20 cellular contexts compared by ENCODE assay signal in the genomic region with DNA sequence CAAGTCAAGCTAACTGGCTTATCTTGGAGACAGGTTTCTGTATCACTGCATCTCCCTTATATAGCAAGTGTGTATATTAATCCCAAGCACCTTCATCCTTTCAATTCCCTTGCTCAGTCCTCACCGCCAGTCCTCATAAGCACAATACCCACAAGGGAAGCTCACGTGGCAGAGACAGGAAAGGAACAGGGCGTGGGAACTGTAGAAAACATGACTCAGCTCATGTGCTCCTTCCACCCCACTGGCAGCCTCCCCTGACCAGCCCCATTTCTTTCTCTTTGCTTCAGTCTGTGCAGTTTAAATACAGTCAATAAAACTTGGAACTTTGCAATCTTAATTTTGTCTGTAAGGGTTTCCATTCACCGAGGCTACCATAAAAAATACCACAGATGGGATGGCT. TPM values are rescaled to one million over a fixed set of nuclear protein-coding genes. Genes with fewer than 3 reads are reported as not detected.
DNase-seq lines count a peak whose midpoint lies in the region; ATAC-seq, FAIRE-seq and TF ChIP-seq lines count a peak whose summit lies in the region.
"Had no signal": no experiment of that assay in that cellular context is flagged by ENCODE, and none has a peak within 500 bp of the region (broad histone marks: within the 10 kb centered on the region; RNA-seq: fewer than 3 reads in every experiment).

No MANE protein-coding gene starts in this region.

- H4K20me1 ChIP-seq in PC-9 (ENCODE audit: insufficient read depth): no peaks in the 10 kb centered on the region
- H4K20me1 ChIP-seq in endothelial cell of umbilical vein (replicated peaks; ENCODE audit: control insufficient read depth, extremely low read depth, insufficient read depth, low read length): no peaks in the 10 kb centered on the region

- 42% methylated on average over 4 of the region's 4 CpGs for WGBS in right lobe of liver (ENCODE audit: insufficient coverage, low coverage, low lambda C conversion rate, missing lambda C conversion rate)

- intact Hi-C loops in CD14-positive monocyte (cut with micrococcal nuclease): no loop called here
- intact Hi-C loops in PC-9 (cut with micrococcal nuclease; ENCODE audit: unreplicated experiment): loop anchor here (10.0 kb wide), 1 partner anchor 84 kb away; no protein-coding TSS in a partner anchor
- intact Hi-C loops in endothelial cell of umbilical vein (cut with micrococcal nuclease): no loop called here
- intact Hi-C loops in right lobe of liver (cut with DNase I): no loop called here

- POLR2A ChIA-PET in PC-9 (lab: Charles Lee; ENCODE audit: unreplicated experiment) (interaction anchor here (0.7 kb wide), 1 partner anchor 15 kb away, joined by 6 read pairs; no protein-coding TSS in a partner anchor), endothelial cell of umbilical vein (lab: Charles Lee) (no interaction called here)

- peaks cover 23% of the 10 kb centered on the region for H3K4me1 Mint-ChIP-seq in CD14-positive monocyte
- no peaks in the 10 kb centered on the region for H3K4me1 Mint-ChIP-seq in progenitor cell of endocrine pancreas (ENCODE audit: low read depth)
- H3K4me1 Mint-ChIP-seq: endodermal cell had no signal

- TF ChIP-seq CTCF in CD14-positive monocyte (IDR thresholded peaks at IDR 0.05): no peak
- TF ChIP-seq CTCF in PC-9 (conservative IDR thresholded peaks at IDR 0.05): no peak
- no peak for TF ChIP-seq CTCF in endothelial cell of umbilical vein (IDR thresholded peaks at IDR 0.05; ENCODE audit: extremely low read depth in 1 of 2, insufficient read depth in 1 of 2, low read depth in 1 of 2, low read length in 2 of 2)
- no peak for TF ChIP-seq CTCF in right lobe of liver (IDR thresholded peaks at IDR 0.05)
- no peak for TF ChIP-seq CTCF in progenitor cell of endocrine pancreas (IDR thresholded peaks at IDR 0.05; ENCODE audit: unreplicated experiment)

- H2AFZ ChIP-seq in PC-9: 0 out of 2 replicates have a peak overlapping the region, but pooled peaks have one; percentile 16
- peak overlapping the region; percentile 0 for H2AFZ ChIP-seq in endothelial cell of umbilical vein (ENCODE audit: low read depth, low read length)

- H3K4me1 ChIP-seq in PC-9 (replicated peaks; ENCODE audit: insufficient read depth): no peaks in the 10 kb centered on the region
- peaks cover 9% of the 10 kb centered on the region for H3K4me1 ChIP-seq in endothelial cell of umbilical vein (ENCODE audit: control insufficient read depth, extremely low read depth, insufficient read depth, low read length)
- H3K4me1 ChIP-seq in right lobe of liver: no peaks in the 10 kb centered on the region
- H3K4me1 ChIP-seq: suprapubic skin had no signal

- H3K27ac ChIP-seq in PC-9 (no peak overlapping the region), endothelial cell of umbilical vein (ENCODE audit: insufficient read depth, low read depth, low read length) (no peak overlapping the region), right lobe of liver (no peak overlapping the region)
- H3K27ac ChIP-seq: pancreas, suprapubic skin had no signal

- H3K4me3 Mint-ChIP-seq in CD14-positive monocyte (peak overlapping the region in 1 of 2 donors; percentile 64), progenitor cell of endocrine pancreas (ENCODE audit: low read depth) (no peak overlapping the region)
- H3K4me3 Mint-ChIP-seq: activated naive CD4-positive, alpha-beta T cell treated with anti-CD3 and anti-CD28 coated beads for 36 hours; endodermal cell; T-helper 1 cell treated with Interleukin-12 subunit alpha and Interleukin-12 subunit beta and Interleukin-4 antibody, amounts not matched to agents 30 μg/mL and 1 μg/mL, for 36 hours had no signal

- CTCF ChIA-PET in PC-9 (lab: Charles Lee) (no interaction called here), endothelial cell of umbilical vein (lab: Charles Lee) (no interaction called here)

- H3K9me1 ChIP-seq in endothelial cell of umbilical vein (replicated peaks; ENCODE audit: control insufficient read depth, extremely low read depth, insufficient read depth, low read length): no peaks in the 10 kb centered on the region

- H3K9me3 Mint-ChIP-seq in CD14-positive monocyte (peaks cover 0 to 2% (median 0%) of the 10 kb centered on the region in 7 donors), progenitor cell of endocrine pancreas (ENCODE audit: low read depth) (no peaks in the 10 kb centered on the region)
- H3K9me3 Mint-ChIP-seq: endodermal cell had no signal

- no peak overlapping the region for H3K9ac ChIP-seq in endothelial cell of umbilical vein (replicated peaks; ENCODE audit: extremely low read depth, insufficient read depth, low read length)

- peak overlapping the region; percentile 69 to 88 (median 76) for H3K27ac Mint-ChIP-seq in CD14-positive monocyte
- no peak overlapping the region for H3K27ac Mint-ChIP-seq in progenitor cell of endocrine pancreas
- H3K27ac Mint-ChIP-seq: activated naive CD4-positive, alpha-beta T cell treated with anti-CD3 and anti-CD28 coated beads for 36 hours; endodermal cell; T-helper 1 cell treated with Interleukin-12 subunit alpha and Interleukin-12 subunit beta and Interleukin-4 antibody, amounts not matched to agents 30 μg/mL and 1 μg/mL, for 36 hours had no signal

- no peaks in the 10 kb centered on the region for H3F3A ChIP-seq in PC-9 (ENCODE audit: insufficient read depth, low read depth)

- H3K36me3 Mint-ChIP-seq in CD14-positive monocyte (no peaks in the 10 kb centered on the region), progenitor cell of endocrine pancreas (ENCODE audit: insufficient read depth) (no peaks in the 10 kb centered on the region)

- H3K9me2 ChIP-seq in PC-9 (ENCODE audit: insufficient read depth): no peaks in the 10 kb centered on the region

- H3K27me3 ChIP-seq in PC-9 (ENCODE audit: insufficient read depth, low read depth) (no peaks in the 10 kb centered on the region), endothelial cell of umbilical vein (ENCODE audit: control insufficient read depth in 2 of 2, insufficient read depth in 2 of 2, low read length in 2 of 2) (no peaks in the 10 kb centered on the region), right lobe of liver (no peaks in the 10 kb centered on the region)
- H3K27me3 ChIP-seq: pancreas, suprapubic skin had no signal

- no peaks in the 10 kb centered on the region for H3K79me2 ChIP-seq in PC-9 (ENCODE audit: low read depth)
- no peaks in the 10 kb centered on the region for H3K79me2 ChIP-seq in endothelial cell of umbilical vein (ENCODE audit: control insufficient read depth, insufficient read depth, low read length)

- no peak overlapping the region for H3K4me2 ChIP-seq in PC-9
- no peak overlapping the region for H3K4me2 ChIP-seq in endothelial cell of umbilical vein (ENCODE audit: insufficient read depth, low read length)

- FAIRE-seq in endothelial cell of umbilical vein (lab: Jason Lieb, UNC) (peak; percentile 61), HTR-8/SVneo (lab: Jason Lieb, UNC) (no peak)
- FAIRE-seq: islet of Langerhans, pancreas had no signal

- H3K9me3 ChIP-seq in PC-9 (ENCODE audit: insufficient read depth, low read depth) (no peaks in the 10 kb centered on the region), endothelial cell of umbilical vein (replicated peaks; ENCODE audit: control insufficient read depth, insufficient read depth, low read length) (no peaks in the 10 kb centered on the region), right lobe of liver (no peaks in the 10 kb centered on the region)
- H3K9me3 ChIP-seq: pancreas, suprapubic skin had no signal

- no peak overlapping the region for H3K4me3 ChIP-seq in PC-9
- no peak overlapping the region for H3K4me3 ChIP-seq in endothelial cell of umbilical vein (replicated peaks in 1 of 3; ENCODE audit: insufficient read depth in 1 of 3, low read depth in 1 of 3, low read length in 3 of 3)
- H3K4me3 ChIP-seq in right lobe of liver: no peak overlapping the region
- H3K4me3 ChIP-seq: pancreas, suprapubic skin had no signal

- H3K36me3 ChIP-seq in PC-9 (ENCODE audit: low read depth) (no peaks in the 10 kb centered on the region), endothelial cell of umbilical vein (ENCODE audit: control insufficient read depth in 2 of 2, extremely low read depth in 1 of 2, insufficient read depth in 2 of 2, low read length in 2 of 2) (no peaks in the 10 kb centered on the region), right lobe of liver (no peaks in the 10 kb centered on the region)
- H3K36me3 ChIP-seq: pancreas, suprapubic skin had no signal

- ATAC-seq in right lobe of liver (peak; percentile 60 to 78 (median 64)), HG03342 (IDR thresholded peaks at IDR 0.05; ENCODE audit: unreplicated experiment) (no peak), GM18511 (IDR thresholded peaks at IDR 0.05; ENCODE audit: unreplicated experiment) (no peak)

- H3K27me3 Mint-ChIP-seq in CD14-positive monocyte (ENCODE audit: low read depth in 3 of 3) (peaks cover 0 to 2% (median 0%) of the 10 kb centered on the region in 3 donors), progenitor cell of endocrine pancreas (no peaks in the 10 kb centered on the region)

- dilution Hi-C loops in endothelial cell of umbilical vein (cut with MboI; ENCODE audit: extremely low pct_ligation_motif_present, low sequenced_read_pairs): no loop called here

- TF ChIP-seq POLR2A in endothelial cell of umbilical vein (IDR thresholded peaks at IDR 0.05; ENCODE audit: low read depth, low read length) (no peak), right lobe of liver (IDR thresholded peaks at IDR 0.05) (no peak)

- BruUV-seq in PC-9 (replicated peaks; lab: Mats Ljungman, UMichigan): no TSS peak
- BruUV-seq in endothelial cell of umbilical vein (replicated peaks; lab: Mats Ljungman, UMichigan): no TSS peak

- peak; percentile 64 for DNase-seq in CD14-positive monocyte (ENCODE audit: low spot score)
- DNase-seq in PC-9: no peak
- DNase-seq in endothelial cell of umbilical vein (ENCODE audit: low read depth, low spot score): peak; percentile 72
- DNase-seq in right lobe of liver: peak in 1 of 3 donors; percentile 37
- DNase-seq in HTR-8/SVneo (ENCODE audit: insufficient read length, low spot score): no peak
- no peak for DNase-seq in progenitor cell of endocrine pancreas (ENCODE audit: low spot score, unreplicated experiment)
- DNase-seq: activated naive CD4-positive, alpha-beta T cell treated with anti-CD3 and anti-CD28 coated beads for 36 hours; COR-L47; endodermal cell; GF-D8; NCI-H2029; NCI-H524 treated with DMSO at 0.1 percent for 48 hours had no signal

RNA-seq across cellular contexts. Expression of a gene that starts 36.5 kb away (rescaled TPM):
- polyA plus RNA-seq in CD14-positive monocyte (not detected), endothelial cell of umbilical vein (not detected in 2 replicates)
- total RNA-seq in PC-9 (2021) (not detected in 2 replicates), endothelial cell of umbilical vein (not detected in 2 replicates), right lobe of liver (1 to 10 TPM in 5 of 6 experiments, under 1 TPM in 1; 0.84 to 4.6 (median 1.9) TPM), progenitor cell of endocrine pancreas (not detected in 2 replicates)
- polyA plus RNA-seq in endothelial cell of umbilical vein (2011; cell fraction: cytosol; rRNA removed): not detected in 2 replicates
- polyA plus RNA-seq in endothelial cell of umbilical vein (2011; cell fraction: nucleus; rRNA removed): not detected in 2 replicates
- not detected in 2 replicates for polyA plus RNA-seq in endothelial cell of umbilical vein (2012)
- not detected in 2 replicates for polyA minus RNA-seq in endothelial cell of umbilical vein
- not detected for polyA minus RNA-seq in endothelial cell of umbilical vein (2011; cell fraction: cytosol; rRNA and poly(A)+ RNA removed)
- polyA minus RNA-seq in endothelial cell of umbilical vein (2011; cell fraction: nucleus; rRNA and poly(A)+ RNA removed): not detected in 2 replicates
- total RNA-seq: activated naive CD4-positive, alpha-beta T cell treated with anti-CD3 and anti-CD28 coated beads for 36 hours; endodermal cell; LHCN-M2 had no signal
- polyA plus RNA-seq: AG04450 had no signal

Comparison
In these comparisons a context has a peak if more than half of its experiments do, and no peak if none do; other contexts are left out.
1. DNase-seq: peak in CD14-positive monocyte (single experiment) and endothelial cell of umbilical vein (single experiment); none in PC-9 (0 of 2), HTR-8/SVneo (single experiment) and progenitor cell of endocrine pancreas (single experiment).
2. ATAC-seq: peak in right lobe of liver (4 of 4); none in HG03342 (single experiment) and GM18511 (single experiment).